ENCODE assay signal across 5 cellular contexts in genomic region chr17:21327921-21328320, GRCh38. TPM values are rescaled to one million over a fixed set of nuclear protein-coding genes. Genes with fewer than 3 reads are reported as not detected.
"Had no signal": no experiment of that assay in that cellular context is flagged by ENCODE, and none has a peak within 500 bp of the region (broad histone marks: within the 10 kb centered on the region; RNA-seq: fewer than 3 reads in every experiment).

No MANE protein-coding gene starts in this region.

RNA-seq across cellular contexts. Expression of gene KCNJ12, which starts 48.2 kb away (rescaled TPM):
- total RNA-seq: activated CD4-positive, alpha-beta T cell treated with anti-CD3 and anti-CD28 coated beads for 36 hours; activated CD8-positive, alpha-beta memory T cell treated with anti-CD3 and anti-CD28 coated beads, Interleukin-2, amount 10 ng/mL, durations not matched to agents 7 days and 5 days; activated CD8-positive, alpha-beta T cell treated with anti-CD3 and anti-CD28 coated beads, Interleukin-2, amount 10 ng/mL, durations not matched to agents 7 days and 5 days; activated T-helper 2 cell treated with anti-CD3 and anti-CD28 coated beads, Interferon-gamma antibody, Interleukin-2, Interleukin-4, amounts not matched to agents 10 μg/mL and 5 μg/mL and 100 μg/mL, durations not matched to agents 14 hours and 24 hours and 36 hours; natural killer cell treated with Interleukin-12 subunit alpha and Interleukin-12 subunit beta and Interleukin-15 and Interleukin-18, amount 100 ng/mL, for 72 hours had no signal
